Comparison of ENCODE assay signal across 8 cellular contexts in the genomic region with DNA sequence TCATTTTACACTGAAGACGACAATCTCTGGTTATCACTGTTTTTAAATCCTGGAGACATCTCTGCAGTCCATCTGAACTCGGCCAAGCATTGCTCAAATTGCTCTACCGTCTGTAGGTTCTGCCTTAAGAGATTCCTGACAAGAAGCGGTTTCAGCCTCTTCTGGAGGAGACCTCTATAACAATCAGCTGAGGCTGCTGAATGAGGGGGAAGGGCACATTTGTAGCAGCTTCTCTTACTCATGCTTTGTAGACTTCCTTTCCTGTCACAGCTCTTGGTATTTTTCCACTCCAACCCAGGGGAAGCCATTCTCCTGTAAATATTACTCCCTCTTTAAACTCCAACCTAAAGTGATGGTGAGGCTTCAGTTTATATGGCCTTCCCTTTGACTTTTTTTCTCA. TPM values are rescaled to one million over a fixed set of nuclear protein-coding genes. Genes with fewer than 3 reads are reported as not detected.
A peak's percentile ranks its signal among the peaks of the same experiment; 100 is the strongest.
DNase-seq lines count a peak whose midpoint lies in the region; ATAC-seq and TF ChIP-seq lines count a peak whose summit lies in the region.

No MANE protein-coding gene starts in this region.

- no peak for TF ChIP-seq POLR2A in sigmoid colon (IDR thresholded peaks at IDR 0.05)

- H3K27me3 ChIP-seq in sigmoid colon: no peaks in the 10 kb centered on the region

- H3K27me3 Mint-ChIP-seq in T-helper 17 cell: peaks cover 6% of the 10 kb centered on the region

- H3K27ac Mint-ChIP-seq in T-helper 17 cell: peak overlapping the region; percentile 6

- no peak for TF ChIP-seq CTCF in foreskin fibroblast (IDR thresholded peaks at IDR 0.05; ENCODE audit: low read depth, low read length)
- TF ChIP-seq CTCF in sigmoid colon (IDR thresholded peaks at IDR 0.05): no peak
- TF ChIP-seq CTCF in GM13977 (IDR thresholded peaks at IDR 0.05; ENCODE audit: extremely low read depth, insufficient read depth, missing control alignments): no peak

- intact Hi-C loops in sigmoid colon (cut with DNase I): no loop called here

- H3K4me3 ChIP-seq in foreskin fibroblast (ENCODE audit: low read depth in 1 of 2, low read length in 2 of 2) (no peak overlapping the region), sigmoid colon (no peak overlapping the region)

- TF ChIP-seq EP300 in sigmoid colon (IDR thresholded peaks at IDR 0.05): peak in 1 of 4 donors; percentile 38

- H3K4me3 Mint-ChIP-seq in T-helper 17 cell: no peak overlapping the region

- in situ Hi-C loops in GM13977 (cut with MboI; ENCODE audit: low pct_unique_long_range_greater_than_20kb, low sequenced_read_pairs, unreplicated experiment): no loop called here

- no peaks in the 10 kb centered on the region for H3K36me3 ChIP-seq in sigmoid colon

- 55 to 85% methylated on average over 4 of the region's 4 CpGs for WGBS in sigmoid colon, 2 donors

- H3K9me3 ChIP-seq in T-helper 17 cell (ENCODE audit: control insufficient read depth, low read length, poor library complexity, severe bottlenecking) (no peaks in the 10 kb centered on the region), sigmoid colon (no peaks in the 10 kb centered on the region)

- peaks cover 0 to 45% (median 40%) of the 10 kb centered on the region in 4 donors for H3K4me1 ChIP-seq in sigmoid colon

- H3K4me1 Mint-ChIP-seq in T-helper 17 cell: peaks cover 20% of the 10 kb centered on the region

- ATAC-seq in T-helper 17 cell: no peak

- peak overlapping the region; percentile 72 to 82 (median 79) for H3K27ac ChIP-seq in sigmoid colon

- peak; percentile 75 for DNase-seq in AG08396 (ENCODE audit: low spot score)
- peak; percentile 35 for DNase-seq in HK-2 (ENCODE audit: unreplicated experiment)
- no peak for DNase-seq in T-helper 17 cell
- DNase-seq in foreskin fibroblast: peak; percentile 72 to 85
- DNase-seq in sigmoid colon: peak; percentile 83
- no peak for DNase-seq in GM13977 (ENCODE audit: low spot score)
- DNase-seq in NCI-H774 (lab: John Stamatoyannopoulos, UW): no peak
- no peak for DNase-seq in activated naive CD4-positive, alpha-beta T cell treated with anti-CD3 and anti-CD28 coated beads, Interleukin-2, amount 50 U/mL, for 16 hours

- no peaks in the 10 kb centered on the region for H3K36me3 Mint-ChIP-seq in T-helper 17 cell (ENCODE audit: low read depth)

RNA-seq across cellular contexts. Expression of a gene that starts 3.0 kb away (rescaled TPM):
- total RNA-seq in T-helper 17 cell: 1 to 10 TPM; 5.1 to 5.2 TPM
- 10 to 100 TPM in 1 of 4 donors, 1 to 10 TPM in 3; 1.6 to 11.4 (median 5.5) TPM for total RNA-seq in sigmoid colon
- 10 to 100 TPM in 1 of 3 donors, 1 to 10 TPM in 1, under 1 TPM in 1; 0.60 to 59.2 (median 5.7) TPM for polyA plus RNA-seq in sigmoid colon

RNA-seq across cellular contexts. Expression of a gene that starts 22.6 kb away (rescaled TPM):
- total RNA-seq in T-helper 17 cell (10 to 100 TPM; 34.2 to 39.1 TPM), sigmoid colon (10 to 100 TPM; 15.2 to 32.9 (median 24.4) TPM)
- polyA plus RNA-seq in sigmoid colon: 10 to 100 TPM in 1 of 3 donors, 1 to 10 TPM in 2; 8.4 to 14.1 (median 9.9) TPM

RNA-seq across cellular contexts. Expression of a gene that starts 51.8 kb away (rescaled TPM):
- total RNA-seq in T-helper 17 cell (10 to 100 TPM; 41.2 to 48.1 TPM), sigmoid colon (100 to 1,000 TPM in 2 of 4 donors, 10 to 100 TPM in 2; 58.6 to 114 (median 97.7) TPM)
- polyA plus RNA-seq in sigmoid colon: 100 to 1,000 TPM in 2 of 3 donors, 10 to 100 TPM in 1; 68.5 to 148 (median 138) TPM

Comparison
In these comparisons a context has a peak if more than half of its experiments do, and no peak if none do; other contexts are left out.
1. DNase-seq: peak in AG08396 (single experiment), HK-2 (single experiment), foreskin fibroblast (2 of 2) and sigmoid colon (single experiment); none in T-helper 17 cell (0 of 3), GM13977 (single experiment), NCI-H774 (single experiment) and activated naive CD4-positive, alpha-beta T cell treated with anti-CD3 and anti-CD28 coated beads, Interleukin-2, amount 50 U/mL, for 16 hours (single experiment).